Comparison of ENCODE assay signal across 11 cellular contexts in genomic region chr4:163679189-163679588, GRCh38.
DNase-seq lines count a peak whose midpoint lies in the region; ATAC-seq and TF ChIP-seq lines count a peak whose summit lies in the region.
"Had no signal": no experiment of that assay in that cellular context is flagged by ENCODE, and none has a peak within 500 bp of the region (broad histone marks: within the 10 kb centered on the region; RNA-seq: fewer than 3 reads in every experiment).

No MANE protein-coding gene starts in this region.

- no peak overlapping the region for H3K4me2 ChIP-seq in OCI-LY1 (ENCODE audit: low read length)

- peaks cover 8% of the 10 kb centered on the region for H3K4me1 ChIP-seq in OCI-LY1 (ENCODE audit: insufficient read depth, low read length, severe bottlenecking)
- H3K4me1 ChIP-seq in CD8-positive, alpha-beta T cell (ENCODE audit: insufficient read depth, low read length) = no peaks in the 10 kb centered on the region
- H3K4me1 ChIP-seq: vagina had no signal

- no peaks in the 10 kb centered on the region; the same call in 1 of the 2 replicates for H3F3A ChIP-seq in OCI-LY1 (ENCODE audit: insufficient read depth, low read length)

- intact Hi-C loops in CD8-positive, alpha-beta T cell (cut with DNase I, micrococcal nuclease) = no loop called here
- intact Hi-C loops in natural killer cell (cut with micrococcal nuclease) = no loop called here

- H4K20me1 ChIP-seq in OCI-LY1 (ENCODE audit: insufficient read depth, low read length) = no peaks in the 10 kb centered on the region

- H3K27ac Mint-ChIP-seq in CD8-positive, alpha-beta T cell = no peak overlapping the region
- H3K27ac Mint-ChIP-seq in natural killer cell = no peak overlapping the region

- ATAC-seq in HG02588 (IDR thresholded peaks at IDR 0.05; ENCODE audit: unreplicated experiment) = no peak
- ATAC-seq in CD8-positive, alpha-beta T cell = no peak
- no peak for ATAC-seq in natural killer cell
- ATAC-seq: left ventricle myocardium superior had no signal

- TF ChIP-seq CTCF in GM20000 (IDR thresholded peaks at IDR 0.05; ENCODE audit: extremely low read depth, missing control alignments) = peak; percentile 45
- peak; percentile 51 for TF ChIP-seq CTCF in OCI-LY1 (IDR thresholded peaks at IDR 0.05; ENCODE audit: low read length)
- peak; percentile 22 for TF ChIP-seq CTCF in foreskin fibroblast (IDR thresholded peaks at IDR 0.05; ENCODE audit: low read depth, low read length)
- TF ChIP-seq CTCF in CD8-positive, alpha-beta T cell (IDR thresholded peaks at IDR 0.05) = no peak
- no peak for TF ChIP-seq CTCF in natural killer cell (IDR thresholded peaks at IDR 0.05)

- no peak overlapping the region for H3K9ac ChIP-seq in OCI-LY1 (ENCODE audit: low read length)

- peak overlapping the region; percentile 35; the same call in 1 of the 2 replicates for H2AFZ ChIP-seq in OCI-LY1 (ENCODE audit: low read length)

- H3K9me2 ChIP-seq in OCI-LY1 (ENCODE audit: low read depth, low read length) = no peaks in the 10 kb centered on the region

- H3K27me3 ChIP-seq in OCI-LY1 (ENCODE audit: insufficient read depth, low read length) = no peaks in the 10 kb centered on the region
- no peaks in the 10 kb centered on the region for H3K27me3 ChIP-seq in CD8-positive, alpha-beta T cell (ENCODE audit: insufficient read depth, low read length)
- H3K27me3 ChIP-seq: vagina had no signal

- DNase-seq in COLO829 (ENCODE audit: low spot score) (peak; percentile 36), GM20000 (ENCODE audit: low spot score) (peak; percentile 11), foreskin fibroblast (no peak), natural killer cell (no peak), NCI-H69 (lab: John Stamatoyannopoulos, UW) (no peak)
- no peak for DNase-seq in CD8-positive, alpha-beta T cell
- DNase-seq: activated CD8-positive, alpha-beta memory T cell treated with anti-CD3 and anti-CD28 coated beads, Interleukin-2, amount 50 U/mL, for 4 hours; left ventricle myocardium superior had no signal

- CTCF ChIA-PET in CD8-positive, alpha-beta T cell (lab: Charles Lee) = interaction anchor here (2.7 to 6.6 kb wide), 3 partner anchors 125 to 129 kb away, joined by 23 to 129 read pairs (median 28); no protein-coding TSS in a partner anchor

- no peaks in the 10 kb centered on the region for H3K79me2 ChIP-seq in OCI-LY1 (ENCODE audit: insufficient read depth, low read length)

- no peak overlapping the region for H3K4me3 ChIP-seq in OCI-LY1 (ENCODE audit: low read depth, low read length, poor library complexity, severe bottlenecking)
- H3K4me3 ChIP-seq in foreskin fibroblast (ENCODE audit: low read depth in 1 of 2, low read length in 2 of 2) = no peak overlapping the region
- H3K4me3 ChIP-seq in CD8-positive, alpha-beta T cell (ENCODE audit: low read depth, low read length) = no peak overlapping the region
- H3K4me3 ChIP-seq: vagina had no signal

- H3K36me3 ChIP-seq in OCI-LY1 (ENCODE audit: insufficient read depth, low read length) = no peaks in the 10 kb centered on the region
- no peaks in the 10 kb centered on the region for H3K36me3 ChIP-seq in CD8-positive, alpha-beta T cell (ENCODE audit: insufficient read depth, low read length)
- H3K36me3 ChIP-seq: vagina had no signal

- no peaks in the 10 kb centered on the region for H3K9me3 ChIP-seq in OCI-LY1 (ENCODE audit: low read length)
- H3K9me3 ChIP-seq in CD8-positive, alpha-beta T cell (ENCODE audit: low read length) = no peaks in the 10 kb centered on the region
- H3K9me3 ChIP-seq: vagina had no signal

- no peak overlapping the region for H3K4me3 Mint-ChIP-seq in CD8-positive, alpha-beta T cell
- no peak overlapping the region for H3K4me3 Mint-ChIP-seq in natural killer cell

- POLR2A ChIA-PET in CD8-positive, alpha-beta T cell (lab: Charles Lee) = no interaction called here

- H3K36me3 Mint-ChIP-seq in CD8-positive, alpha-beta T cell = no peaks in the 10 kb centered on the region
- H3K36me3 Mint-ChIP-seq in natural killer cell = no peaks in the 10 kb centered on the region

- no peak overlapping the region for H3K27ac ChIP-seq in OCI-LY1 (ENCODE audit: low read depth, low read length, poor library complexity, severe bottlenecking)
- no peak overlapping the region for H3K27ac ChIP-seq in CD8-positive, alpha-beta T cell (ENCODE audit: low read depth, low read length)
- H3K27ac ChIP-seq: vagina had no signal

- H3K4me1 Mint-ChIP-seq in CD8-positive, alpha-beta T cell (ENCODE audit: low read depth) = no peaks in the 10 kb centered on the region
- H3K4me1 Mint-ChIP-seq in natural killer cell = no peaks in the 10 kb centered on the region

- no peaks in the 10 kb centered on the region for H3K27me3 Mint-ChIP-seq in CD8-positive, alpha-beta T cell (ENCODE audit: low read depth)
- peaks cover 0 to 7% of the 10 kb centered on the region in 2 donors for H3K27me3 Mint-ChIP-seq in natural killer cell (ENCODE audit: low read depth in 2 of 2)

- no peaks in the 10 kb centered on the region for H3K9me3 Mint-ChIP-seq in CD8-positive, alpha-beta T cell
- H3K9me3 Mint-ChIP-seq in natural killer cell = no peaks in the 10 kb centered on the region

Comparison
In these comparisons a context has a peak if more than half of its experiments do, and no peak if none do; other contexts are left out.
1. DNase-seq: peak in COLO829 (single experiment) and GM20000 (single experiment); none in foreskin fibroblast (0 of 2), CD8-positive, alpha-beta T cell (0 of 7), natural killer cell (single experiment) and NCI-H69 (single experiment).
2. CTCF ChIP-seq: peak in GM20000 (single experiment), OCI-LY1 (single experiment) and foreskin fibroblast (single experiment); none in CD8-positive, alpha-beta T cell (single experiment) and natural killer cell (single experiment).